ENCODE assay signal across 14 cellular contexts in genomic region chr7:150740053-150740452, GRCh38. TPM values are rescaled to one million over a fixed set of nuclear protein-coding genes. Genes with fewer than 3 reads are reported as not detected.
DNase-seq lines count a peak whose midpoint lies in the region; ATAC-seq and TF ChIP-seq lines count a peak whose summit lies in the region.
"Had no signal": no experiment of that assay in that cellular context is flagged by ENCODE, and none has a peak within 500 bp of the region (broad histone marks: within the 10 kb centered on the region; RNA-seq: fewer than 3 reads in every experiment).

No MANE protein-coding gene starts in this region.

- peak overlapping the region; percentile 87 for H3K27ac ChIP-seq in CD4-positive, alpha-beta T cell (ENCODE audit: low read depth, low read length)
- H3K27ac ChIP-seq: BLaER1 treated with 17β-estradiol and CSF1 and Interleukin-3, amounts not matched to agents 10 nM and 100 nM; KMS-11 had no signal

- POLR2A ChIA-PET in CD4-positive, alpha-beta T cell (lab: Charles Lee), result interaction anchor here (1.0 to 8.9 kb wide), 11 partner anchors 8 to 290 kb away, joined by 3 to 88 read pairs (median 14); partner anchors contain the start of genes GIMAP1, GIMAP2, GIMAP4 and GIMAP6
- POLR2A ChIA-PET in naive thymus-derived CD8-positive, alpha-beta T cell (lab: Charles Lee), result interaction anchor here (1.5 to 16.2 kb wide), 18 partner anchors 8 to 288 kb away, joined by 3 to 323 read pairs (median 64); partner anchors contain the start of genes GIMAP1, GIMAP2, GIMAP4 and GIMAP6
- POLR2A ChIA-PET in HEK293T (lab: Yijun Ruan, JAX), result no interaction called here

- TF ChIP-seq CTCF in CD4-positive, alpha-beta T cell (IDR thresholded peaks at IDR 0.05), result no peak

- CTCF ChIA-PET in CD4-positive, alpha-beta T cell (lab: Charles Lee), result interaction anchor here (1.9 to 3.6 kb wide), 2 partner anchors 291 kb away, joined by 12 to 16 read pairs; no protein-coding TSS in a partner anchor
- CTCF ChIA-PET in HEK293T (lab: Yijun Ruan, JAX), result no interaction called here

- peak overlapping the region; percentile 87 for H3K27ac Mint-ChIP-seq in CD4-positive, alpha-beta T cell
- H3K27ac Mint-ChIP-seq in central memory CD8-positive, alpha-beta T cell (ENCODE audit: low read depth), result peak overlapping the region; percentile 98
- H3K27ac Mint-ChIP-seq in naive thymus-derived CD8-positive, alpha-beta T cell, result peak overlapping the region; percentile 92 to 100 (median 96)

- ATAC-seq in CD4-positive, alpha-beta T cell (ENCODE audit: poor library complexity), result no peak
- ATAC-seq in central memory CD8-positive, alpha-beta T cell (replicated peaks; ENCODE audit: extremely low read depth, poor library complexity, severe bottlenecking), result no peak
- ATAC-seq in naive thymus-derived CD8-positive, alpha-beta T cell, result no peak
- ATAC-seq in GM19324 (IDR thresholded peaks at IDR 0.05; ENCODE audit: low FRiP score, unreplicated experiment), result no peak

- peak in 1 of 10 experiments; percentile 44 for DNase-seq in CD4-positive, alpha-beta T cell
- DNase-seq in MV-4-11 (lab: John Stamatoyannopoulos, UW) (peak; percentile 38), HEK293T (ENCODE audit: extremely low spot score) (no peak), SK-N-DZ (ENCODE audit: low spot score) (no peak), T-helper 9 cell (no peak)
- no peak for DNase-seq in central memory CD8-positive, alpha-beta T cell (ENCODE audit: low spot score in 2 of 2)
- DNase-seq in naive thymus-derived CD8-positive, alpha-beta T cell, result no peak
- DNase-seq: anterior cingulate cortex, erythroblast, NCI-H345, RPMI8226 had no signal

- H3K36me3 Mint-ChIP-seq in CD4-positive, alpha-beta T cell (ENCODE audit: low read depth), result peaks cover 83% of the 10 kb centered on the region
- peaks cover 71% of the 10 kb centered on the region for H3K36me3 Mint-ChIP-seq in central memory CD8-positive, alpha-beta T cell (ENCODE audit: insufficient read depth)
- H3K36me3 Mint-ChIP-seq in naive thymus-derived CD8-positive, alpha-beta T cell, result peaks cover 58 to 72% (median 71%) of the 10 kb centered on the region in 3 donors

- no peaks in the 10 kb centered on the region for H3K9me3 ChIP-seq in CD4-positive, alpha-beta T cell (ENCODE audit: control insufficient read depth, low read length)

- H3K4me3 Mint-ChIP-seq in CD4-positive, alpha-beta T cell, result peak overlapping the region; percentile 99
- peak overlapping the region; percentile 86 for H3K4me3 Mint-ChIP-seq in central memory CD8-positive, alpha-beta T cell
- H3K4me3 Mint-ChIP-seq in naive thymus-derived CD8-positive, alpha-beta T cell, result peak overlapping the region; percentile 88 to 100 (median 98)

- intact Hi-C loops in CD4-positive, alpha-beta T cell (cut with DNase I, micrococcal nuclease), result loop anchor here in 1 of 2 experiments (5.0 kb wide), 3 partner anchors 53 to 373 kb away; partner anchors contain the start of genes GIMAP2 and REPIN1

- no peaks in the 10 kb centered on the region for H3K27me3 ChIP-seq in CD4-positive, alpha-beta T cell (ENCODE audit: control insufficient read depth, insufficient read depth, low read length)
- H3K27me3 ChIP-seq: BLaER1 treated with 17β-estradiol and CSF1 and Interleukin-3, amounts not matched to agents 10 nM and 100 nM had no signal

- H3K9me3 Mint-ChIP-seq in CD4-positive, alpha-beta T cell, result no peaks in the 10 kb centered on the region
- no peaks in the 10 kb centered on the region for H3K9me3 Mint-ChIP-seq in central memory CD8-positive, alpha-beta T cell
- H3K9me3 Mint-ChIP-seq in naive thymus-derived CD8-positive, alpha-beta T cell, result peaks cover 0 to 5% (median 0%) of the 10 kb centered on the region in 9 donors

- H3K4me1 Mint-ChIP-seq in CD4-positive, alpha-beta T cell (ENCODE audit: low read depth), result peaks cover 74% of the 10 kb centered on the region
- peaks cover 69% of the 10 kb centered on the region for H3K4me1 Mint-ChIP-seq in central memory CD8-positive, alpha-beta T cell
- peaks cover 49 to 75% (median 68%) of the 10 kb centered on the region in 4 donors for H3K4me1 Mint-ChIP-seq in naive thymus-derived CD8-positive, alpha-beta T cell

- no peaks in the 10 kb centered on the region for H3K27me3 Mint-ChIP-seq in CD4-positive, alpha-beta T cell
- no peaks in the 10 kb centered on the region for H3K27me3 Mint-ChIP-seq in central memory CD8-positive, alpha-beta T cell
- H3K27me3 Mint-ChIP-seq in naive thymus-derived CD8-positive, alpha-beta T cell, result no peaks in the 10 kb centered on the region

TF ChIP-seq in HEK293T, 16 proteins besides CTCF, POLR2A, EP300 and RAD21:
- TF ChIP-seq ELF4 (IDR thresholded peaks at IDR 0.05) (no peak), L3MBTL2 (conservative IDR thresholded peaks at IDR 0.05) (no peak), HDGF (IDR thresholded peaks at IDR 0.05; ENCODE audit: borderline replicate concordance) (no peak), SP1 (IDR thresholded peaks at IDR 0.05) (no peak), ARNT (IDR thresholded peaks at IDR 0.05) (no peak), ZNF384 (IDR thresholded peaks at IDR 0.05) (no peak), FOXA1 (IDR thresholded peaks at IDR 0.05) (no peak), CTBP1 (IDR thresholded peaks at IDR 0.05; ENCODE audit: borderline replicate concordance) (no peak), LEF1 (IDR thresholded peaks at IDR 0.05; ENCODE audit: borderline replicate concordance) (no peak), PKNOX1 (IDR thresholded peaks at IDR 0.05) (no peak), FOXK2 (IDR thresholded peaks at IDR 0.05) (no peak), NFRKB (IDR thresholded peaks at IDR 0.05) (no peak)

RNA-seq across cellular contexts. Expression of gene GIMAP5, which starts 2.8 kb away (rescaled TPM):
- total RNA-seq in CD4-positive, alpha-beta T cell, result 10 to 100 TPM; 31.3 to 35.2 TPM
- 100 to 1,000 TPM; 342 to 364 TPM for total RNA-seq in naive thymus-derived CD8-positive, alpha-beta T cell
- polyA plus RNA-seq in naive thymus-derived CD8-positive, alpha-beta T cell, result 100 to 1,000 TPM; 320 to 506 (median 401) TPM
- not detected in 2 replicates for polyA plus RNA-seq in SK-N-DZ (2014; cell fraction: cytosol; rRNA removed)
- polyA plus RNA-seq in SK-N-DZ (2014; cell fraction: nucleus; rRNA removed), result not detected in 2 replicates

RNA-seq across cellular contexts. Expression of gene GIMAP1, which starts 23.6 kb away (rescaled TPM):
- 1 to 10 TPM; 8.0 to 8.1 TPM for total RNA-seq in CD4-positive, alpha-beta T cell
- total RNA-seq in naive thymus-derived CD8-positive, alpha-beta T cell, result 100 to 1,000 TPM; 119 TPM
- polyA plus RNA-seq in naive thymus-derived CD8-positive, alpha-beta T cell, result 10 to 100 TPM; 48.0 to 87.4 (median 67.1) TPM
- not detected in 2 replicates for polyA plus RNA-seq in SK-N-DZ (2014; cell fraction: cytosol; rRNA removed)
- not detected in 2 replicates for polyA plus RNA-seq in SK-N-DZ (2014; cell fraction: nucleus; rRNA removed)

RNA-seq across cellular contexts. Expression of gene GIMAP2, which starts 54.5 kb away (rescaled TPM):
- 10 to 100 TPM; 64.1 to 65.1 TPM for total RNA-seq in CD4-positive, alpha-beta T cell
- total RNA-seq in naive thymus-derived CD8-positive, alpha-beta T cell, result 100 to 1,000 TPM; 231 to 238 TPM
- 100 to 1,000 TPM in 1 of 3 donors, 10 to 100 TPM in 2; 89.3 to 102 (median 93.8) TPM for polyA plus RNA-seq in naive thymus-derived CD8-positive, alpha-beta T cell
- polyA plus RNA-seq in SK-N-DZ (2014; cell fraction: cytosol; rRNA removed), result not detected in 2 replicates
- not detected in 2 replicates for polyA plus RNA-seq in SK-N-DZ (2014; cell fraction: nucleus; rRNA removed)

Comparison
In these comparisons a context has a peak if more than half of its experiments do, and no peak if none do; other contexts are left out.
1. RNA of gene GIMAP5, which starts 2.8 kb away (total RNA-seq): 342 to 364 TPM in naive thymus-derived CD8-positive, alpha-beta T cell; 31.3 to 35.2 TPM in CD4-positive, alpha-beta T cell; every median in the first group is over 4 times any median in the second.
2. RNA of gene GIMAP1, which starts 23.6 kb away (total RNA-seq): 119 TPM in naive thymus-derived CD8-positive, alpha-beta T cell; 8.0 to 8.1 TPM in CD4-positive, alpha-beta T cell; every median in the first group is over 10 times any median in the second.
3. Peak in every context shown above with its lines, with median percentiles within 50 percentile points of each other: H3K27ac Mint-ChIP-seq and H3K4me3 Mint-ChIP-seq.